Comparison of ENCODE assay signal across 21 cellular contexts in genomic region chr1:29991025-29991424, GRCh38.
A peak's percentile ranks its signal among the peaks of the same experiment; 100 is the strongest.
DNase-seq lines count a peak whose midpoint lies in the region; ATAC-seq, FAIRE-seq and TF ChIP-seq lines count a peak whose summit lies in the region.
"Had no signal": no experiment of that assay in that cellular context is flagged by ENCODE, and none has a peak within 500 bp of the region (broad histone marks: within the 10 kb centered on the region; RNA-seq: fewer than 3 reads in every experiment).

No MANE protein-coding gene starts in this region.

- no peaks in the 10 kb centered on the region for H3K36me3 Mint-ChIP-seq in activated CD8-positive, alpha-beta memory T cell treated with anti-CD3 and anti-CD28 coated beads, Interleukin-2, amount 10 ng/mL, durations not matched to agents 7 days and 5 days
- H3K36me3 Mint-ChIP-seq in type B pancreatic cell, result peaks cover 5% of the 10 kb centered on the region
- H3K36me3 Mint-ChIP-seq: T-cell had no signal

- H3K9me3 Mint-ChIP-seq in activated CD8-positive, alpha-beta memory T cell treated with anti-CD3 and anti-CD28 coated beads, Interleukin-2, amount 10 ng/mL, durations not matched to agents 7 days and 5 days (ENCODE audit: low read depth), result peaks cover 8% of the 10 kb centered on the region
- peaks cover 9% of the 10 kb centered on the region for H3K9me3 Mint-ChIP-seq in type B pancreatic cell

- H3K27ac Mint-ChIP-seq in activated CD8-positive, alpha-beta memory T cell treated with anti-CD3 and anti-CD28 coated beads, Interleukin-2, amount 10 ng/mL, durations not matched to agents 7 days and 5 days, result no peak overlapping the region
- H3K27ac Mint-ChIP-seq in type B pancreatic cell, result no peak overlapping the region
- H3K27ac Mint-ChIP-seq: activated CD8-positive, alpha-beta T cell treated with anti-CD3 and anti-CD28 coated beads, Interleukin-2, amount 10 ng/mL, durations not matched to agents 7 days and 5 days; naive B cell; T-cell had no signal

- H3K27me3 Mint-ChIP-seq in activated CD8-positive, alpha-beta memory T cell treated with anti-CD3 and anti-CD28 coated beads, Interleukin-2, amount 10 ng/mL, durations not matched to agents 7 days and 5 days, result no peaks in the 10 kb centered on the region
- no peaks in the 10 kb centered on the region for H3K27me3 Mint-ChIP-seq in type B pancreatic cell

- H3K9me3 ChIP-seq in WERI-Rb-1 (ENCODE audit: severe bottlenecking), result no peaks in the 10 kb centered on the region
- H3K9me3 ChIP-seq: HAP-1 had no signal

- no peaks in the 10 kb centered on the region for H3K4me1 Mint-ChIP-seq in activated CD8-positive, alpha-beta memory T cell treated with anti-CD3 and anti-CD28 coated beads, Interleukin-2, amount 10 ng/mL, durations not matched to agents 7 days and 5 days
- peaks cover 6% of the 10 kb centered on the region for H3K4me1 Mint-ChIP-seq in type B pancreatic cell (ENCODE audit: unreplicated experiment)
- H3K4me1 Mint-ChIP-seq: naive B cell, T-cell had no signal

- ATAC-seq in activated CD8-positive, alpha-beta memory T cell treated with anti-CD3 and anti-CD28 coated beads, Interleukin-2, amount 10 ng/mL, durations not matched to agents 7 days and 5 days, result no peak
- peak; percentile 52 for ATAC-seq in left lobe of liver
- ATAC-seq: activated CD8-positive, alpha-beta T cell treated with anti-CD3 and anti-CD28 coated beads, Interleukin-2, amount 10 ng/mL, durations not matched to agents 7 days and 5 days; PC-3; T-cell had no signal

- H3K4me3 Mint-ChIP-seq in activated CD8-positive, alpha-beta memory T cell treated with anti-CD3 and anti-CD28 coated beads, Interleukin-2, amount 10 ng/mL, durations not matched to agents 7 days and 5 days, result no peak overlapping the region
- peak overlapping the region; percentile 46 for H3K4me3 Mint-ChIP-seq in type B pancreatic cell
- H3K4me3 Mint-ChIP-seq: activated CD8-positive, alpha-beta T cell treated with anti-CD3 and anti-CD28 coated beads, Interleukin-2, amount 10 ng/mL, durations not matched to agents 7 days and 5 days; naive B cell; T-cell had no signal

- DNase-seq in activated CD8-positive, alpha-beta memory T cell treated with anti-CD3 and anti-CD28 coated beads, Interleukin-2, amount 10 ng/mL, durations not matched to agents 7 days and 5 days, result peak; percentile 22
- DNase-seq in activated CD8-positive, alpha-beta memory T cell treated with anti-CD3 and anti-CD28 coated beads, Interleukin-2, amount 50 U/mL, for 48 hours, result no peak
- peak; percentile 78 for DNase-seq in ecto neural progenitor cell (ENCODE audit: low spot score)
- DNase-seq in left lobe of liver (ENCODE audit: low spot score), result no peak
- peak; percentile 62 for DNase-seq in type B pancreatic cell (ENCODE audit: extremely low spot score, unreplicated experiment)
- no peak for DNase-seq in frontal cortex (ENCODE audit: low spot score in 2 of 2)
- DNase-seq in MV-4-11 (lab: John Stamatoyannopoulos, UW), result no peak
- no peak for DNase-seq in WERI-Rb-1
- DNase-seq: activated CD8-positive, alpha-beta T cell treated with anti-CD3 and anti-CD28 coated beads, Interleukin-2, amount 10 ng/mL, durations not matched to agents 7 days and 5 days; erythroblast; glutamatergic neuron; naive B cell; NCI-H1105 treated with DMSO at 0.1 percent for 48 hours; NCI-H69; PC-3; T-cell had no signal

- FAIRE-seq in frontal cortex (lab: Jason Lieb, UNC), result no peak

- H3K27ac ChIP-seq in WERI-Rb-1, result no peak overlapping the region
- H3K27ac ChIP-seq: BLaER1, thoracic aorta, VCaP had no signal

- CTCF ChIA-PET in activated CD8-positive, alpha-beta memory T cell treated with anti-CD3 and anti-CD28 coated beads, Interleukin-2, amount 10 ng/mL, durations not matched to agents 7 days and 5 days (lab: Charles Lee), result interaction anchor here (0.8 kb wide), 1 partner anchor 88 kb away, joined by 3 read pairs; no protein-coding TSS in a partner anchor

- TF ChIP-seq CTCF in type B pancreatic cell (conservative IDR thresholded peaks at IDR 0.05) (no peak), WERI-Rb-1 (IDR thresholded peaks at IDR 0.05; ENCODE audit: low read depth, low read length) (no peak)

- no peak overlapping the region for H3K4me3 ChIP-seq in WERI-Rb-1 (ENCODE audit: low read depth, low read length)
- H3K4me3 ChIP-seq: BLaER1, HAP-1, smooth muscle cell, thoracic aorta had no signal

- no peaks in the 10 kb centered on the region for H3K36me3 ChIP-seq in WERI-Rb-1
- H3K36me3 ChIP-seq: BLaER1, HAP-1, thoracic aorta had no signal

- H3K27me3 ChIP-seq in WERI-Rb-1 (ENCODE audit: insufficient read depth, low read depth, severe bottlenecking), result no peaks in the 10 kb centered on the region
- H3K27me3 ChIP-seq: BLaER1 had no signal

Comparison
In these comparisons a context has a peak if more than half of its experiments do, and no peak if none do; other contexts are left out.
1. DNase-seq: peak in activated CD8-positive, alpha-beta memory T cell treated with anti-CD3 and anti-CD28 coated beads, Interleukin-2, amount 10 ng/mL, durations not matched to agents 7 days and 5 days (single experiment), ecto neural progenitor cell (single experiment) and type B pancreatic cell (single experiment); none in activated CD8-positive, alpha-beta memory T cell treated with anti-CD3 and anti-CD28 coated beads, Interleukin-2, amount 50 U/mL, for 48 hours (single experiment), left lobe of liver (single experiment), frontal cortex (0 of 2), MV-4-11 (single experiment) and WERI-Rb-1 (single experiment).